Comparison of ENCODE assay signal across 14 cellular contexts in the genomic region with DNA sequence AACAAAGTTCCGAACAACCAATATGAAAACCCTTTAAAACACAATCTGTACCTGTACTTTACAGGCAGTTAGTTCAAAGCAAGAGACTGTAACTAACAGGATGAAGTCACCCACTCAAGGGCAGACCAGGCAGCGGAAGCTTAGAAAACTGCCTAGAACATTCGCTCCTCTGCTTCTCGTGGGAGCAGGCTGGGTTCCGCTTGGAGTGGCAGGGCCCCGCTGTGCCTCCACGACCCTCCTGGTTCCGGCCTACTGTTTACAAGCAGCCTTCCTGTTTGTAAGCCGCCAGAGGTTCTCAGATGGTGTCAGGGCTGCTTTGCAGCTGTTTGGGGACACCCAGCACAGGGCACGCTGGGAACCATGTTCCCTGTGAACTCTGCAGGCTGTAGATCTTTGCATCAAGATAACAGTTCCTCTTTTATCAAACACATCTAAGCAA. TPM values are rescaled to one million over a fixed set of nuclear protein-coding genes. Genes with fewer than 3 reads are reported as not detected.
DNase-seq lines count a peak whose midpoint lies in the region; ATAC-seq, FAIRE-seq and TF ChIP-seq lines count a peak whose summit lies in the region.
"Had no signal": no experiment of that assay in that cellular context is flagged by ENCODE, and none has a peak within 500 bp of the region (broad histone marks: within the 10 kb centered on the region; RNA-seq: fewer than 3 reads in every experiment).

No MANE protein-coding gene starts in this region.

- H3K27ac ChIP-seq in CD4-positive, CD25-positive, alpha-beta regulatory T cell (ENCODE audit: insufficient read depth, low read length, poor library complexity, severe bottlenecking) = no peak overlapping the region
- no peak overlapping the region for H3K27ac ChIP-seq in neuronal stem cell (replicated peaks; ENCODE audit: low read length)
- H3K27ac ChIP-seq: uterus had no signal

- no peak overlapping the region for H3K4ac ChIP-seq in neuronal stem cell (ENCODE audit: low read length)

- H3K27me3 ChIP-seq in CD4-positive, CD25-positive, alpha-beta regulatory T cell (ENCODE audit: control insufficient read depth, insufficient read depth, low read length) = no peaks in the 10 kb centered on the region
- H3K27me3 ChIP-seq in neuronal stem cell (ENCODE audit: control insufficient read depth in 3 of 3, insufficient read depth in 3 of 3, low read depth in 1 of 3, low read length in 3 of 3) = no peaks in the 10 kb centered on the region
- H3K27me3 ChIP-seq: uterus had no signal

- H3K18ac ChIP-seq in neuronal stem cell (ENCODE audit: low read length) = peak overlapping the region; percentile 36

- FAIRE-seq in GM12891 (lab: Jason Lieb, UNC) = no peak
- FAIRE-seq: colon had no signal

- H3K4me3 ChIP-seq in CD4-positive, CD25-positive, alpha-beta regulatory T cell (ENCODE audit: low read depth, low read length) = no peak overlapping the region
- H3K4me3 ChIP-seq in neuronal stem cell (ENCODE audit: low read length in 2 of 2) = no peak overlapping the region
- H3K4me3 ChIP-seq: uterus had no signal

- no peaks in the 10 kb centered on the region for H3K4me1 ChIP-seq in CD4-positive, CD25-positive, alpha-beta regulatory T cell (ENCODE audit: control insufficient read depth, insufficient read depth, low read length, poor library complexity, severe bottlenecking)
- peaks cover 21 to 56% of the 10 kb centered on the region in 2 donors for H3K4me1 ChIP-seq in neuronal stem cell (ENCODE audit: control insufficient read depth in 2 of 2, insufficient read depth in 1 of 2, low read depth in 1 of 2, low read length in 2 of 2)
- H3K4me1 ChIP-seq: uterus had no signal

- no peak overlapping the region for H2BK12ac ChIP-seq in neuronal stem cell (ENCODE audit: low read length)

- H3K27me3 Mint-ChIP-seq in CD4-positive, CD25-positive, alpha-beta regulatory T cell = peaks cover 20% of the 10 kb centered on the region
- H3K27me3 Mint-ChIP-seq in activated naive CD8-positive, alpha-beta T cell treated with anti-CD3 and anti-CD28 coated beads, Interleukin-2, amount 50 U/mL, for 24 hours = peaks cover 2% of the 10 kb centered on the region
- H3K27me3 Mint-ChIP-seq in chondrocyte (ENCODE audit: low read depth) = peaks cover 20% of the 10 kb centered on the region

- no peaks in the 10 kb centered on the region for H3K9me3 Mint-ChIP-seq in CD4-positive, CD25-positive, alpha-beta regulatory T cell
- H3K9me3 Mint-ChIP-seq in activated naive CD8-positive, alpha-beta T cell treated with anti-CD3 and anti-CD28 coated beads, Interleukin-2, amount 50 U/mL, for 24 hours = no peaks in the 10 kb centered on the region
- no peaks in the 10 kb centered on the region for H3K9me3 Mint-ChIP-seq in chondrocyte (ENCODE audit: low read depth)
- H3K9me3 Mint-ChIP-seq: T-helper 1 cell treated with Interleukin-12 subunit alpha and Interleukin-12 subunit beta and Interleukin-4 antibody, amounts not matched to agents 30 μg/mL and 1 μg/mL, for 36 hours had no signal

- H2BK120ac ChIP-seq in neuronal stem cell (ENCODE audit: low read depth, low read length) = no peak overlapping the region

- H3K4me1 Mint-ChIP-seq in CD4-positive, CD25-positive, alpha-beta regulatory T cell = peaks cover 0 to 15% (median 2%) of the 10 kb centered on the region in 4 donors
- H3K4me1 Mint-ChIP-seq in activated naive CD8-positive, alpha-beta T cell treated with anti-CD3 and anti-CD28 coated beads, Interleukin-2, amount 50 U/mL, for 24 hours = peaks cover 23% of the 10 kb centered on the region
- peaks cover 28% of the 10 kb centered on the region for H3K4me1 Mint-ChIP-seq in chondrocyte (ENCODE audit: low read depth)

- WGBS in neuronal stem cell (ENCODE audit: extremely low coverage in 2 of 2, insufficient read length in 2 of 2, insufficient replicate concordance in 1 of 2), 2 donors = no CpG with 5 or more reads among the region's 10 CpGs

- H3K9me3 ChIP-seq in CD4-positive, CD25-positive, alpha-beta regulatory T cell (ENCODE audit: control insufficient read depth in 2 of 2, low read length in 2 of 2) = no peaks in the 10 kb centered on the region
- no peaks in the 10 kb centered on the region for H3K9me3 ChIP-seq in neuronal stem cell (replicated peaks in 1 of 2; ENCODE audit: control insufficient read depth in 2 of 2, insufficient read depth in 1 of 2, low read depth in 1 of 2, low read length in 2 of 2)
- H3K9me3 ChIP-seq: uterus had no signal

- H2BK5ac ChIP-seq in neuronal stem cell (ENCODE audit: low read length) = no peak overlapping the region

- H3K36me3 ChIP-seq in CD4-positive, CD25-positive, alpha-beta regulatory T cell (ENCODE audit: control insufficient read depth, insufficient read depth, low read length) = no peaks in the 10 kb centered on the region
- H3K36me3 ChIP-seq in neuronal stem cell (replicated peaks in 1 of 2; ENCODE audit: control insufficient read depth in 2 of 2, insufficient read depth in 2 of 2, low read length in 2 of 2) = no peaks in the 10 kb centered on the region
- H3K36me3 ChIP-seq: uterus had no signal

- H3K36me3 Mint-ChIP-seq in CD4-positive, CD25-positive, alpha-beta regulatory T cell = no peaks in the 10 kb centered on the region
- no peaks in the 10 kb centered on the region for H3K36me3 Mint-ChIP-seq in activated naive CD8-positive, alpha-beta T cell treated with anti-CD3 and anti-CD28 coated beads, Interleukin-2, amount 50 U/mL, for 24 hours (ENCODE audit: low read depth)
- H3K36me3 Mint-ChIP-seq in chondrocyte (ENCODE audit: low read depth) = no peaks in the 10 kb centered on the region

- H3K27ac Mint-ChIP-seq in CD4-positive, CD25-positive, alpha-beta regulatory T cell = peak overlapping the region in 1 of 3 donors; percentile 21
- no peak overlapping the region for H3K27ac Mint-ChIP-seq in activated naive CD8-positive, alpha-beta T cell treated with anti-CD3 and anti-CD28 coated beads, Interleukin-2, amount 50 U/mL, for 24 hours
- H3K27ac Mint-ChIP-seq in chondrocyte (ENCODE audit: unreplicated experiment) = no peak overlapping the region
- H3K27ac Mint-ChIP-seq: T-helper 1 cell treated with Interleukin-12 subunit alpha and Interleukin-12 subunit beta and Interleukin-4 antibody, amounts not matched to agents 30 μg/mL and 1 μg/mL, for 36 hours had no signal

- no peak overlapping the region for H3K4me2 ChIP-seq in neuronal stem cell (ENCODE audit: insufficient read depth, low read length, poor library complexity, severe bottlenecking)

- ATAC-seq in CD4-positive, CD25-positive, alpha-beta regulatory T cell (ENCODE audit: low read depth in 2 of 2) = peak; percentile 28 to 47
- no peak for ATAC-seq in activated naive CD8-positive, alpha-beta T cell treated with anti-CD3 and anti-CD28 coated beads, Interleukin-2, amount 50 U/mL, for 24 hours

- H3K79me1 ChIP-seq in neuronal stem cell (ENCODE audit: low read depth, low read length) = no peaks in the 10 kb centered on the region

- H2BK15ac ChIP-seq in neuronal stem cell (ENCODE audit: low read length) = no peak overlapping the region

- H3K23ac ChIP-seq in neuronal stem cell (ENCODE audit: low read depth, low read length, poor library complexity) = no peak overlapping the region

- no peak overlapping the region for H3K9ac ChIP-seq in neuronal stem cell (ENCODE audit: low read depth, low read length, poor library complexity)

- TF ChIP-seq POLR2A in GM12891 (IDR thresholded peaks at IDR 0.05; ENCODE audit: low read depth, low read length) = no peak

- CTCF ChIA-PET in GM10248 (lab: Yijun Ruan, JAX) = interaction anchor here (1.1 to 11.0 kb wide), 2 partner anchors 32 to 135 kb away, joined by 3 to 189 read pairs; no protein-coding TSS in a partner anchor

- H4K91ac ChIP-seq in neuronal stem cell (ENCODE audit: low read depth, low read length, poor library complexity) = no peak overlapping the region

- no peak overlapping the region for H2AK5ac ChIP-seq in neuronal stem cell (ENCODE audit: low read depth, low read length)

- no peak overlapping the region for H3K4me3 Mint-ChIP-seq in CD4-positive, CD25-positive, alpha-beta regulatory T cell
- H3K4me3 Mint-ChIP-seq in activated naive CD8-positive, alpha-beta T cell treated with anti-CD3 and anti-CD28 coated beads, Interleukin-2, amount 50 U/mL, for 24 hours = peak overlapping the region; percentile 24
- H3K4me3 Mint-ChIP-seq in chondrocyte (ENCODE audit: unreplicated experiment) = no peak overlapping the region
- H3K4me3 Mint-ChIP-seq: T-helper 1 cell treated with Interleukin-12 subunit alpha and Interleukin-12 subunit beta and Interleukin-4 antibody, amounts not matched to agents 30 μg/mL and 1 μg/mL, for 36 hours had no signal

- POLR2A ChIA-PET in GM10248 (lab: Yijun Ruan, JAX) = no interaction called here

- no peak for TF ChIP-seq CTCF in GM10248 (IDR thresholded peaks at IDR 0.05; ENCODE audit: control extremely low read depth, extremely low read depth, low read depth, missing control alignments)
- TF ChIP-seq CTCF in chondrocyte (IDR thresholded peaks at IDR 0.05) = no peak

- H4K8ac ChIP-seq in neuronal stem cell (ENCODE audit: low read depth, low read length) = no peak overlapping the region

- H3K14ac ChIP-seq in neuronal stem cell (ENCODE audit: low read length) = no peak overlapping the region

- H2AFZ ChIP-seq in neuronal stem cell (ENCODE audit: low read length) = peak overlapping the region; percentile 86

- DNase-seq in CD4-positive, CD25-positive, alpha-beta regulatory T cell = peak in 2 of 3 donors; percentile 5 to 25
- DNase-seq in GM12891 (ENCODE audit: insufficient read length, low spot score) (no peak), neuronal stem cell (ENCODE audit: low spot score) (no peak), GM10248 (ENCODE audit: extremely low spot score) (no peak), chondrocyte (ENCODE audit: low spot score) (no peak)
- DNase-seq in activated naive CD8-positive, alpha-beta T cell treated with anti-CD3 and anti-CD28 coated beads, Interleukin-2, amount 50 U/mL, for 24 hours = no peak
- DNase-seq in effector CD8-positive, alpha-beta T cell (lab: John Stamatoyannopoulos, UW) = no peak
- DNase-seq: Calu3, islet precursor cell, NCI-H1417 treated with DMSO at 0.1 percent for 48 hours, uterus had no signal

TF ChIP-seq in GM12891, 5 proteins besides CTCF, POLR2A, EP300 and RAD21:
- TF ChIP-seq POU2F2 (IDR thresholded peaks at IDR 0.05; ENCODE audit: low read depth, low read length) (no peak), SPI1 (IDR thresholded peaks at IDR 0.05; ENCODE audit: low read depth, low read length) (peak; percentile 32; the same call in 1 of the 2 replicates)

RNA-seq across cellular contexts. Expression of a gene that starts 31.3 kb away (rescaled TPM):
- not detected for total RNA-seq in CD4-positive, CD25-positive, alpha-beta regulatory T cell
- not detected for polyA plus RNA-seq in CD4-positive, CD25-positive, alpha-beta regulatory T cell
- not detected for polyA plus RNA-seq in GM12891 (2012; ENCODE audit: low read depth, missing spikeins)
- polyA plus RNA-seq in neuronal stem cell (2013, experiment 1 of 2) = not detected
- not detected for polyA plus RNA-seq in neuronal stem cell (2013, experiment 2 of 2)
- total RNA-seq in chondrocyte = not detected in 3 replicates
- total RNA-seq: Calu3, omental fat pad had no signal

Comparison
In these comparisons a context has a peak if more than half of its experiments do, and no peak if none do; other contexts are left out.
1. DNase-seq: peak in CD4-positive, CD25-positive, alpha-beta regulatory T cell (2 of 3); none in GM12891 (single experiment), activated naive CD8-positive, alpha-beta T cell treated with anti-CD3 and anti-CD28 coated beads, Interleukin-2, amount 50 U/mL, for 24 hours (single experiment), neuronal stem cell (single experiment), effector CD8-positive, alpha-beta T cell (single experiment), GM10248 (single experiment) and chondrocyte (single experiment).